10 cellular contexts compared by ENCODE assay signal in the genomic region with DNA sequence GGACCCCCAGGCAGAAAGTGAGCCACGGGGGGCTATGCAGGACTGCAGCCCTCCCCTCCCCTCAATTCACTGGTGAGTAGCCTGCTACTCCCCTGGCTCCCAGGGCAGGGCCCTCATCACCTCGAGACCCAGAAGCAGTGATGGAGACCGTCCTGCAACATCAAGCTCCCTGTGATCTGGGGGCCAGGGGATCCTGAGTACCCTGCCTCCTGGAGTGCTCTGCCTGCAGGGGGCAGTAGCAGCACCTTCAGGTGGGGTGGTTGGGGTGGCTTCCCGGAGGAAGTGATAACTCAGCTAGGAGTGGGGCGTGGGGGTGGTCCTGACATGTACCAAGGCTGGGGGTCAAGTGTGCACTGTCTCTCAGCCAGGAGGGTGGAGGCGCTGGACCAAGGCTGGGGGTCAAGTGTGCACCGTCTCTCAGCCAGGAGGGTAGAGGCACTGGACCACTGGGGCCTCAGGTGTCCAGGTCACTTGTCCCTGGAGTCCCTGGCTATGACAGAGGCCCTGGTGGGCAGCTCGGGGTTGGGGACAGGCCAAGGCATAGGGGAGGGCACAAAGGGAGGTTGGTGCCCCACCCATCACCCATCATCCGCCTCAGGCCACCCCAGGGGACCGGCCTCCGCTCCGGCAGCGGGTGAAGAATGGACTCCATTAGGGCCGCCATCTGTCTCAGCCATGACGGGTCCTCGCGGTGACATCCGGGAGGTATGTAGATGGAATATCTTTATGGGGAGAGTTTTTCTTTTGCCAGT. TPM values are rescaled to one million over a fixed set of nuclear protein-coding genes. Genes with fewer than 3 reads are reported as not detected.
DNase-seq lines count a peak whose midpoint lies in the region; ATAC-seq and TF ChIP-seq lines count a peak whose summit lies in the region.
"Had no signal": no experiment of that assay in that cellular context is flagged by ENCODE, and none has a peak within 500 bp of the region (broad histone marks: within the 10 kb centered on the region; RNA-seq: fewer than 3 reads in every experiment).

No MANE protein-coding gene starts in this region.

- no peak for ATAC-seq in GM21619 (IDR thresholded peaks at IDR 0.05; ENCODE audit: unreplicated experiment)

- H3K27ac Mint-ChIP-seq in endothelial cell (ENCODE audit: unreplicated experiment) (no peak overlapping the region), type B pancreatic cell (no peak overlapping the region)

- H4K20me1 ChIP-seq in OCI-LY3 (ENCODE audit: insufficient read depth, low read length), result no peaks in the 10 kb centered on the region

- H3K4me3 ChIP-seq in OCI-LY3 (ENCODE audit: low read length), result no peak overlapping the region

- peaks cover 9% of the 10 kb centered on the region for H3K27me3 ChIP-seq in OCI-LY3 (ENCODE audit: low read depth, low read length)

- TF ChIP-seq CTCF in OCI-LY3 (IDR thresholded peaks at IDR 0.05; ENCODE audit: low read depth, low read length) (peak; percentile 65), endothelial cell (IDR thresholded peaks at IDR 0.05; ENCODE audit: unreplicated experiment) (peak; percentile 43), type B pancreatic cell (conservative IDR thresholded peaks at IDR 0.05) (peak; percentile 46)

- H3K9me3 Mint-ChIP-seq in endothelial cell (ENCODE audit: unreplicated experiment), result no peaks in the 10 kb centered on the region
- no peaks in the 10 kb centered on the region for H3K9me3 Mint-ChIP-seq in type B pancreatic cell

- no peaks in the 10 kb centered on the region for H3K36me3 Mint-ChIP-seq in endothelial cell (ENCODE audit: low read depth, unreplicated experiment)
- H3K36me3 Mint-ChIP-seq in type B pancreatic cell, result no peaks in the 10 kb centered on the region

- H3K4me1 ChIP-seq in OCI-LY3 (ENCODE audit: low read length), result no peaks in the 10 kb centered on the region

- no peak overlapping the region for H3K4me3 Mint-ChIP-seq in endothelial cell (ENCODE audit: unreplicated experiment)
- H3K4me3 Mint-ChIP-seq in type B pancreatic cell, result no peak overlapping the region

- no peak overlapping the region for H2AFZ ChIP-seq in OCI-LY3 (ENCODE audit: low read depth, low read length)

- H3K4me1 Mint-ChIP-seq in endothelial cell (ENCODE audit: unreplicated experiment), result peaks cover 7% of the 10 kb centered on the region
- peaks cover 8% of the 10 kb centered on the region for H3K4me1 Mint-ChIP-seq in type B pancreatic cell (ENCODE audit: unreplicated experiment)

- DNase-seq in stimulated activated CD4-positive, alpha-beta T cell treated with anti-CD3 and anti-CD28 coated beads, Interleukin-12 subunit alpha, Interleukin-12 subunit beta, amount 100 ng/mL, for 4 hours, result peak; percentile 35
- no peak for DNase-seq in stimulated activated CD4-positive, alpha-beta T cell treated with anti-CD3 and anti-CD28 coated beads, Interleukin-4, amount 100 ng/mL, for 4 hours
- DNase-seq in endothelial cell (ENCODE audit: low spot score) (peak; percentile 36), type B pancreatic cell (ENCODE audit: extremely low spot score, unreplicated experiment) (no peak), T1000 (lab: John Stamatoyannopoulos, UW) (no peak), NCI-H1092 (lab: John Stamatoyannopoulos, UW) (no peak)
- DNase-seq: DMS 273 treated with DMSO at 0.1 percent for 48 hours, SIG-M5 had no signal

- H3K27me3 Mint-ChIP-seq in endothelial cell (ENCODE audit: unreplicated experiment) (no peaks in the 10 kb centered on the region), type B pancreatic cell (no peaks in the 10 kb centered on the region)

- no peak overlapping the region for H3K27ac ChIP-seq in OCI-LY3 (ENCODE audit: low read length)

- no peak overlapping the region for H3K4me2 ChIP-seq in OCI-LY3 (ENCODE audit: low read length)

- no peaks in the 10 kb centered on the region for H3K36me3 ChIP-seq in OCI-LY3 (replicated peaks; ENCODE audit: low read depth, low read length)

- no peak overlapping the region for H3K9ac ChIP-seq in OCI-LY3 (ENCODE audit: low read length)

- no peaks in the 10 kb centered on the region for H3K9me3 ChIP-seq in OCI-LY3 (ENCODE audit: insufficient read depth, low read length)

- no peaks in the 10 kb centered on the region for H3K79me2 ChIP-seq in OCI-LY3 (ENCODE audit: low read length)

RNA-seq across cellular contexts. Expression of gene RTN4R, which starts 9.4 kb away (rescaled TPM):
- total RNA-seq in endothelial cell (ENCODE audit: unreplicated experiment) (19.0 TPM), type B pancreatic cell (ENCODE audit: low replicate concordance) (9.0 and 12.8 TPM in 2 replicates)

Comparison
In these comparisons a context has a peak if more than half of its experiments do, and no peak if none do; other contexts are left out.
1. DNase-seq: peak in stimulated activated CD4-positive, alpha-beta T cell treated with anti-CD3 and anti-CD28 coated beads, Interleukin-12 subunit alpha, Interleukin-12 subunit beta, amount 100 ng/mL, for 4 hours (single experiment) and endothelial cell (single experiment); none in stimulated activated CD4-positive, alpha-beta T cell treated with anti-CD3 and anti-CD28 coated beads, Interleukin-4, amount 100 ng/mL, for 4 hours (0 of 2), type B pancreatic cell (single experiment), T1000 (single experiment) and NCI-H1092 (single experiment).
2. Peak in every context shown above with its lines, with median percentiles within 50 percentile points of each other: CTCF ChIP-seq.